ENCODE assay signal across 24 cellular contexts in the genomic region with DNA sequence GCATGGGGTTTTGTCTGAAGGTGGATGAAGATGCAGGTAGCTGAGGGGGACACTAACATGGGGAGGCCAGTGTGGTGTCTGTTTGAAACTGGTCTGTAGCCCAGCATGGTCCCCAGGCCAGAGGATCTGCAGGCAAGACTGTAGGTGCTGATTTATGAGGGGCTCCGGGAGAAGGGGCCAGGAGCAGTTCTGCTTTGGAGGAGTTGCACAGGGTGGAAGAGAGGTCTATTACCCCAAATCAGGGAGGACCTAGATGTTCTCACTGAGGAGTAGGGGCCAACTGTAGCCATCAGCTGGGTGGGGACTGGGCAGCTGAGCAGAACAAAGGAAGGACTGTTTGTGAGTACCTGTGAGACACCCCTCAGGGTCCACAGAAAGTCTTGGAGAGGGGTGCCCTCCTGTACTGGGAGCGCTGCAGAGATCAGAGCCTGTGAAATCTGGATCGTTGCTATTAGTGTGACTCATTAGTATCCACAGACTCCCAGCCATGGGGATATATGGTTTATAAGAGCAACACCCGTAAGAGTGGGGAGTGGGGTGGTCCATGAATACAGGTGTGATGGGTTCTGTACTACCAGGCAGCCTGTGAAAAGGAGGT.
"Had no signal": no experiment of that assay in that cellular context is flagged by ENCODE, and none has a peak within 500 bp of the region (broad histone marks: within the 10 kb centered on the region; RNA-seq: fewer than 3 reads in every experiment).

No MANE protein-coding gene starts in this region.

- H3K4me3 ChIP-seq: ascending aorta, breast epithelium, cardiac muscle cell, colonic mucosa, gastrocnemius medialis, heart left ventricle had no signal

- H3K27me3 ChIP-seq: ascending aorta, breast epithelium, cardiac muscle cell, colonic mucosa, foreskin keratinocyte, gastrocnemius medialis, heart left ventricle had no signal

- H3K4me1 ChIP-seq: ascending aorta, breast epithelium, colonic mucosa had no signal

- H3K36me3 Mint-ChIP-seq: activated CD4-positive, alpha-beta memory T cell treated with anti-CD3 and anti-CD28 coated beads for 36 hours; activated naive CD4-positive, alpha-beta T cell treated with anti-CD3 and anti-CD28 coated beads, Interleukin-2, amount 10 ng/mL, durations not matched to agents 7 days and 5 days; activated naive CD4-positive, alpha-beta T cell treated with anti-CD3 and anti-CD28 coated beads, Interleukin-2, amount 50 U/mL, for 72 hours; activated naive CD8-positive, alpha-beta T cell treated with anti-CD3 and anti-CD28 coated beads, Interleukin-2, amount 10 ng/mL, durations not matched to agents 7 days and 5 days; brain had no signal

- H3K4me3 Mint-ChIP-seq: activated CD4-positive, alpha-beta memory T cell treated with anti-CD3 and anti-CD28 coated beads for 36 hours; activated CD8-positive, alpha-beta T cell treated with anti-CD3 and anti-CD28 coated beads, Interleukin-2, amount 10 ng/mL, durations not matched to agents 7 days and 5 days; activated naive CD4-positive, alpha-beta T cell treated with anti-CD3 and anti-CD28 coated beads, Interleukin-2, amount 10 ng/mL, durations not matched to agents 7 days and 5 days; activated naive CD8-positive, alpha-beta T cell treated with anti-CD3 and anti-CD28 coated beads, Interleukin-2, amount 10 ng/mL, durations not matched to agents 7 days and 5 days; activated T-cell treated with anti-CD3 and anti-CD28 coated beads, Interleukin-2, amount 50 U/mL, for 72 hours; brain had no signal

- H3K9me3 Mint-ChIP-seq: activated CD4-positive, alpha-beta memory T cell treated with anti-CD3 and anti-CD28 coated beads for 36 hours; activated naive CD4-positive, alpha-beta T cell treated with anti-CD3 and anti-CD28 coated beads, Interleukin-2, amount 10 ng/mL, durations not matched to agents 7 days and 5 days; activated naive CD4-positive, alpha-beta T cell treated with anti-CD3 and anti-CD28 coated beads, Interleukin-2, amount 50 U/mL, for 72 hours; activated naive CD8-positive, alpha-beta T cell treated with anti-CD3 and anti-CD28 coated beads, Interleukin-2, amount 10 ng/mL, durations not matched to agents 7 days and 5 days; activated T-cell treated with anti-CD3 and anti-CD28 coated beads, Interleukin-2, amount 50 U/mL, for 72 hours had no signal

- ATAC-seq: activated CD8-positive, alpha-beta T cell treated with anti-CD3 and anti-CD28 coated beads, Interleukin-2, amount 10 ng/mL, durations not matched to agents 7 days and 5 days; activated naive CD4-positive, alpha-beta T cell treated with anti-CD3 and anti-CD28 coated beads, Interleukin-2, amount 50 U/mL, for 72 hours; activated T-cell treated with anti-CD3 and anti-CD28 coated beads, Interleukin-2, amount 50 U/mL, for 72 hours; foreskin keratinocyte; gastrocnemius medialis; heart left ventricle had no signal

- DNase-seq: activated CD4-positive, alpha-beta memory T cell treated with anti-CD3 and anti-CD28 coated beads for 36 hours; activated CD4-positive, alpha-beta T cell treated with anti-CD3 and anti-CD28 coated beads for 1 hour; activated CD4-positive, alpha-beta T cell treated with anti-CD3 and anti-CD28 coated beads for 4 hours; activated CD8-positive, alpha-beta T cell treated with anti-CD3 and anti-CD28 coated beads, Interleukin-2, amount 10 ng/mL, durations not matched to agents 7 days and 5 days; activated gamma-delta T cell; activated naive CD4-positive, alpha-beta T cell; activated naive CD4-positive, alpha-beta T cell treated with anti-CD3 and anti-CD28 coated beads, Interleukin-2, amount 10 ng/mL, durations not matched to agents 7 days and 5 days; activated naive CD8-positive, alpha-beta T cell treated with anti-CD3 and anti-CD28 coated beads, Interleukin-2, amount 10 ng/mL, durations not matched to agents 7 days and 5 days; activated T-cell treated with anti-CD3 and anti-CD28 coated beads, Interleukin-2, amount 50 U/mL, for 72 hours; central memory CD4-positive, alpha-beta T cell; cerebellar nuclear complex; colonic mucosa; effector CD8-positive, alpha-beta T cell; foreskin keratinocyte; gastrocnemius medialis; glutamatergic neuron; heart left ventricle; T-helper 2 cell had no signal

- H3K27ac ChIP-seq: ascending aorta, breast epithelium, cardiac muscle cell, colonic mucosa, epithelial cell of prostate, foreskin keratinocyte, gastrocnemius medialis, heart left ventricle had no signal

- H3K36me3 ChIP-seq: ascending aorta, breast epithelium, cardiac muscle cell, colonic mucosa, gastrocnemius medialis, heart left ventricle had no signal

- H3K9me3 ChIP-seq: ascending aorta, breast epithelium, colonic mucosa, gastrocnemius medialis, heart left ventricle had no signal

- H3K27me3 Mint-ChIP-seq: activated CD4-positive, alpha-beta memory T cell treated with anti-CD3 and anti-CD28 coated beads for 36 hours; brain had no signal

- H3K27ac Mint-ChIP-seq: activated CD4-positive, alpha-beta memory T cell treated with anti-CD3 and anti-CD28 coated beads for 36 hours; activated CD8-positive, alpha-beta T cell treated with anti-CD3 and anti-CD28 coated beads, Interleukin-2, amount 10 ng/mL, durations not matched to agents 7 days and 5 days; activated naive CD4-positive, alpha-beta T cell treated with anti-CD3 and anti-CD28 coated beads, Interleukin-2, amount 10 ng/mL, durations not matched to agents 7 days and 5 days; activated naive CD4-positive, alpha-beta T cell treated with anti-CD3 and anti-CD28 coated beads, Interleukin-2, amount 50 U/mL, for 72 hours; activated naive CD8-positive, alpha-beta T cell treated with anti-CD3 and anti-CD28 coated beads, Interleukin-2, amount 10 ng/mL, durations not matched to agents 7 days and 5 days; activated T-cell treated with anti-CD3 and anti-CD28 coated beads, Interleukin-2, amount 50 U/mL, for 72 hours had no signal
